In genomic region chr5:109880907-109881685, GRCh38 we compare ENCODE assay signal across 19 cellular contexts.
DNase-seq lines count a peak whose midpoint lies in the region; ATAC-seq, FAIRE-seq and TF ChIP-seq lines count a peak whose summit lies in the region.
"Had no signal": no experiment of that assay in that cellular context is flagged by ENCODE, and none has a peak within 500 bp of the region (broad histone marks: within the 10 kb centered on the region; RNA-seq: fewer than 3 reads in every experiment).

No MANE protein-coding gene starts in this region.

- H3K27me3 ChIP-seq in dorsolateral prefrontal cortex: no peaks in the 10 kb centered on the region
- H3K27me3 ChIP-seq: MG63 had no signal

- TF ChIP-seq POLR2A in GM12891 (IDR thresholded peaks at IDR 0.05; ENCODE audit: low read depth, low read length): no peak

- ATAC-seq in left ventricle myocardium superior: no peak
- ATAC-seq: activated T-cell treated with anti-CD3 and anti-CD28 coated beads, Interleukin-2, amount 50 U/mL, for 72 hours had no signal

- no peak for TF ChIP-seq CTCF in dorsolateral prefrontal cortex (IDR thresholded peaks at IDR 0.05 in 54 of 56, conservative IDR thresholded peaks at IDR 0.05 in 2 of 56; ENCODE audit: low read depth in 1 of 56, partially characterized antibody in 56 of 56)

- intact Hi-C loops in dorsolateral prefrontal cortex (cut with DNase I) (no loop called here), left ventricle myocardium superior (cut with micrococcal nuclease) (no loop called here)

- peak overlapping the region in 40 of 59 donors; percentile 5 to 79 (median 52) for H3K27ac ChIP-seq in dorsolateral prefrontal cortex
- H3K27ac ChIP-seq: VCaP had no signal

- FAIRE-seq in GM12891 (lab: Jason Lieb, UNC): no peak

- H3K4me3 ChIP-seq in dorsolateral prefrontal cortex: no peak overlapping the region
- H3K4me3 ChIP-seq: MG63 had no signal

- DNase-seq in NCI-H2029 (lab: John Stamatoyannopoulos, UW) (peak; percentile 56), NCI-H2029 treated with DMSO at 0.1 percent for 48 hours (lab: John Stamatoyannopoulos, UW) (no peak), NCI-H748 (lab: John Stamatoyannopoulos, UW; ENCODE audit: unreplicated experiment) (peak; percentile 68), dorsolateral prefrontal cortex (peak in 4 of 10 donors; percentile 59 to 74 (median 67)), non-pigmented ciliary epithelial cell (ENCODE audit: low read depth) (peak; percentile 23), GM12891 (ENCODE audit: insufficient read length, low spot score) (no peak), left ventricle myocardium superior (no peak)
- DNase-seq in activated CD8-positive, alpha-beta memory T cell treated with anti-CD3 and anti-CD28 coated beads, Interleukin-2, amount 50 U/mL, for 4 hours: no peak
- DNase-seq: activated CD8-positive, alpha-beta T cell treated with anti-CD3 and anti-CD28 coated beads for 36 hours; activated naive CD8-positive, alpha-beta T cell treated with anti-CD3 and anti-CD28 coated beads for 36 hours; activated T-cell treated with anti-CD3 and anti-CD28 coated beads, Interleukin-2, amount 50 U/mL, for 72 hours; CD4-positive, alpha-beta T cell; islet precursor cell; MG63; NCI-H2171; nucleus accumbens; stimulated activated CD4-positive, alpha-beta T cell treated with anti-CD3 and anti-CD28 coated beads, Interleukin-2, amount 100 ng/mL, for 24 hours; T-helper 1 cell had no signal

TF ChIP-seq in GM12891, 5 proteins besides CTCF, POLR2A, EP300 and RAD21:
- TF ChIP-seq PAX5 (IDR thresholded peaks at IDR 0.05; ENCODE audit: insufficient read depth, low read length, severe bottlenecking) (no peak), SPI1 (IDR thresholded peaks at IDR 0.05; ENCODE audit: low read depth, low read length) (no peak), TAF1 (IDR thresholded peaks at IDR 0.05; ENCODE audit: low read depth, low read length) (no peak), POLR2AphosphoS5 (IDR thresholded peaks at IDR 0.05; ENCODE audit: low read depth, low read length) (no peak)

Comparison
In these comparisons a context has a peak if more than half of its experiments do, and no peak if none do; other contexts are left out.
1. DNase-seq: peak in NCI-H2029 (single experiment), NCI-H748 (single experiment) and non-pigmented ciliary epithelial cell (single experiment); none in NCI-H2029 treated with DMSO at 0.1 percent for 48 hours (single experiment), GM12891 (single experiment), left ventricle myocardium superior (single experiment) and activated CD8-positive, alpha-beta memory T cell treated with anti-CD3 and anti-CD28 coated beads, Interleukin-2, amount 50 U/mL, for 4 hours (single experiment).